13 cellular contexts compared by ENCODE assay signal in the genomic region with DNA sequence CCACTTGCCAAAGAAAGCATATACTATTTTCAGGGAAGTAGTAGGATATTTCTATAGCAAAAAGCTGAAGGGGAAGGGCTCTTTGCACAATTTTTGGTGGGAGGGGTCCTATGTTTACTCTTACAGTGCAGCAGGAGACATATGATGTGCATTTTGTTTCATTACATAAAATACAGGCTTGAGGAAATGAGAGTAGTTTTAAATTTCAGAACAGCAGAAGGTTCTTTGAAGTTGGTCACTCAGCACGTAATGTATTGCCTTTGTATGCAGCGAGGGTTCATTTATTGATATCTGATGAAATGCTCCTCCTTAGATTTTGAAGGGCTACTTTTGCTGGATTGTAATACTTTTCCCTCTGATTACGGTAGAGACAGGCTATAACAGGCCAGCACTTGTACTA. TPM values are rescaled to one million over a fixed set of nuclear protein-coding genes. Genes with fewer than 3 reads are reported as not detected.
DNase-seq lines count a peak whose midpoint lies in the region; ATAC-seq and TF ChIP-seq lines count a peak whose summit lies in the region.
"Had no signal": no experiment of that assay in that cellular context is flagged by ENCODE, and none has a peak within 500 bp of the region (broad histone marks: within the 10 kb centered on the region; RNA-seq: fewer than 3 reads in every experiment).

No MANE protein-coding gene starts in this region.

- no peak overlapping the region for H2BK5ac ChIP-seq in trophoblast cell (ENCODE audit: low read depth, low read length, poor library complexity)

- no peak overlapping the region for H2AK5ac ChIP-seq in trophoblast cell (ENCODE audit: low read length)

- peak overlapping the region; percentile 86 for H3K4me3 ChIP-seq in CD4-positive, CD25-positive, alpha-beta regulatory T cell (ENCODE audit: low read depth, low read length)
- no peak overlapping the region for H3K4me3 ChIP-seq in HCT116 (replicated peaks in 1 of 2; ENCODE audit: low read depth in 1 of 2, low read length in 2 of 2)
- no peak overlapping the region for H3K4me3 ChIP-seq in prostate gland
- H3K4me3 ChIP-seq in trophoblast cell (ENCODE audit: low read depth, low read length): no peak overlapping the region
- H3K4me3 ChIP-seq: SK-N-MC had no signal

- H3K9me3 Mint-ChIP-seq in CD4-positive, CD25-positive, alpha-beta regulatory T cell: peaks cover 0 to 5% (median 0%) of the 10 kb centered on the region in 7 donors
- H3K9me3 Mint-ChIP-seq in central memory CD8-positive, alpha-beta T cell: no peaks in the 10 kb centered on the region
- peaks cover 4% of the 10 kb centered on the region for H3K9me3 Mint-ChIP-seq in nephron progenitor cell

- H3K27ac ChIP-seq in CD4-positive, CD25-positive, alpha-beta regulatory T cell (ENCODE audit: insufficient read depth, low read length, poor library complexity, severe bottlenecking): peak overlapping the region; percentile 99
- H3K27ac ChIP-seq in HCT116 (ENCODE audit: low read depth, low read length) (no peak overlapping the region), prostate gland (peak overlapping the region; percentile 16 to 52), trophoblast cell (ENCODE audit: low read depth, low read length) (no peak overlapping the region)
- H3K27ac ChIP-seq: HL-60, SK-N-MC had no signal

- peak in 1 of 3 donors; percentile 44 for DNase-seq in CD4-positive, CD25-positive, alpha-beta regulatory T cell
- no peak for DNase-seq in HCT116 (ENCODE audit: low read depth, low spot score)
- DNase-seq in central memory CD8-positive, alpha-beta T cell (ENCODE audit: low spot score in 2 of 2): no peak
- no peak for DNase-seq in prostate gland (ENCODE audit: low spot score)
- no peak for DNase-seq in left lobe of liver (ENCODE audit: low spot score)
- DNase-seq in nephron progenitor cell: no peak
- no peak for DNase-seq in trophoblast cell
- DNase-seq: aorta, NCI-H510A, occipital lobe had no signal

- H3K4me2 ChIP-seq in HCT116 (ENCODE audit: low read length) (peak overlapping the region; percentile 27), trophoblast cell (ENCODE audit: low read length) (no peak overlapping the region)

- H3K9ac ChIP-seq in HCT116 (ENCODE audit: low read length) (no peak overlapping the region), trophoblast cell (ENCODE audit: low read length) (no peak overlapping the region)

- H2AFZ ChIP-seq in HCT116 (ENCODE audit: low read depth, low read length, poor library complexity, severe bottlenecking): peak overlapping the region; percentile 1
- H2AFZ ChIP-seq in trophoblast cell (ENCODE audit: insufficient read depth, low read length, poor library complexity): no peak overlapping the region

- H3K27me3 Mint-ChIP-seq in CD4-positive, CD25-positive, alpha-beta regulatory T cell: peaks cover 14% of the 10 kb centered on the region
- H3K27me3 Mint-ChIP-seq in central memory CD8-positive, alpha-beta T cell: no peaks in the 10 kb centered on the region
- H3K27me3 Mint-ChIP-seq in nephron progenitor cell (ENCODE audit: low read depth, poor library complexity): peaks cover 17% of the 10 kb centered on the region

- H2BK120ac ChIP-seq in trophoblast cell (ENCODE audit: insufficient read depth, low read length, poor library complexity): no peak overlapping the region

- H3K14ac ChIP-seq in trophoblast cell (ENCODE audit: low read length): no peak overlapping the region

- no peaks in the 10 kb centered on the region for H3K79me2 ChIP-seq in HCT116 (ENCODE audit: insufficient read depth, low read length)
- no peaks in the 10 kb centered on the region for H3K79me2 ChIP-seq in trophoblast cell (ENCODE audit: control insufficient read depth, insufficient read depth, low read length, poor library complexity)

- H4K12ac ChIP-seq in trophoblast cell (ENCODE audit: low read depth, low read length): no peak overlapping the region

- no peak overlapping the region for H2BK12ac ChIP-seq in trophoblast cell (ENCODE audit: low read length)

- intact Hi-C loops in HCT116 (cut with micrococcal nuclease): no loop called here
- intact Hi-C loops in prostate gland (cut with DNase I): no loop called here

- H3K9me2 ChIP-seq in HCT116 (ENCODE audit: insufficient read depth): no peaks in the 10 kb centered on the region

- no peaks in the 10 kb centered on the region for H3K9me3 ChIP-seq in CD4-positive, CD25-positive, alpha-beta regulatory T cell (ENCODE audit: control insufficient read depth in 2 of 2, low read length in 2 of 2)
- H3K9me3 ChIP-seq in HCT116 (ENCODE audit: control insufficient read depth in 1 of 2, insufficient read depth in 1 of 2, low read depth in 1 of 2, low read length in 2 of 2): no peaks in the 10 kb centered on the region
- no peaks in the 10 kb centered on the region for H3K9me3 ChIP-seq in prostate gland
- no peaks in the 10 kb centered on the region for H3K9me3 ChIP-seq in trophoblast cell (ENCODE audit: insufficient read depth, low read depth, low read length)

- TF ChIP-seq CTCF in HCT116 (IDR thresholded peaks at IDR 0.05 in 2 of 3, conservative IDR thresholded peaks at IDR 0.05 in 1 of 3; ENCODE audit: borderline replicate concordance in 1 of 3, insufficient read depth in 1 of 3, low read depth in 2 of 3, low read length in 2 of 3): no peak
- no peak for TF ChIP-seq CTCF in prostate gland (IDR thresholded peaks at IDR 0.05)
- TF ChIP-seq CTCF in nephron progenitor cell (IDR thresholded peaks at IDR 0.05): no peak

- H3K27ac Mint-ChIP-seq in CD4-positive, CD25-positive, alpha-beta regulatory T cell: peak overlapping the region; percentile 79 to 98 (median 89)
- H3K27ac Mint-ChIP-seq in central memory CD8-positive, alpha-beta T cell (ENCODE audit: low read depth): no peak overlapping the region
- H3K27ac Mint-ChIP-seq in nephron progenitor cell: no peak overlapping the region

- H3K23ac ChIP-seq in trophoblast cell (ENCODE audit: low read length): no peak overlapping the region

- no peak overlapping the region for H3K18ac ChIP-seq in trophoblast cell (ENCODE audit: low read length)

- 36% methylated on average over 3 of the region's 3 CpGs for WGBS in prostate gland
- WGBS in trophoblast cell (ENCODE audit: extremely low coverage, insufficient coverage, insufficient read length): no CpG with 5 or more reads among the region's 3 CpGs

- BruUV-seq in HCT116 (replicated peaks; lab: Mats Ljungman, UMichigan): no TSS peak

- no peak overlapping the region for H4K8ac ChIP-seq in trophoblast cell (ENCODE audit: low read depth, low read length)

- H3K4ac ChIP-seq in trophoblast cell (ENCODE audit: low read depth, low read length): no peak overlapping the region

- H3K27me3 ChIP-seq in CD4-positive, CD25-positive, alpha-beta regulatory T cell (ENCODE audit: control insufficient read depth, insufficient read depth, low read length): no peaks in the 10 kb centered on the region
- H3K27me3 ChIP-seq in HCT116 (ENCODE audit: insufficient read depth, low read length): 0 out of 2 replicates have a peak, but pooled peaks cover under 1% of the 10 kb centered on the region
- H3K27me3 ChIP-seq in prostate gland (replicated peaks; ENCODE audit: insufficient read depth): no peaks in the 10 kb centered on the region
- no peaks in the 10 kb centered on the region for H3K27me3 ChIP-seq in trophoblast cell (ENCODE audit: insufficient read depth, low read length)

- no peaks in the 10 kb centered on the region for H4K20me1 ChIP-seq in HCT116 (ENCODE audit: insufficient read depth)

- POLR2A ChIA-PET in HCT116 (lab: Charles Lee): no interaction called here

- no peak for TF ChIP-seq POLR2A in HCT116 (IDR thresholded peaks at IDR 0.05; ENCODE audit: borderline replicate concordance, extremely low read depth, insufficient read depth, insufficient read length)
- no peak for TF ChIP-seq POLR2A in prostate gland (IDR thresholded peaks at IDR 0.05)

- H3K79me1 ChIP-seq in trophoblast cell (ENCODE audit: low read length): peaks cover 13% of the 10 kb centered on the region

- H3K4me1 ChIP-seq in CD4-positive, CD25-positive, alpha-beta regulatory T cell (ENCODE audit: control insufficient read depth, insufficient read depth, low read length, poor library complexity, severe bottlenecking): peaks cover 45% of the 10 kb centered on the region
- H3K4me1 ChIP-seq in HCT116 (ENCODE audit: control insufficient read depth in 1 of 2, insufficient read depth in 2 of 2, low read length in 2 of 2): peaks cover 23 to 41% of the 10 kb centered on the region in 2 experiments
- H3K4me1 ChIP-seq in prostate gland (replicated peaks): no peaks in the 10 kb centered on the region
- H3K4me1 ChIP-seq in trophoblast cell (ENCODE audit: control insufficient read depth in 1 of 2, insufficient read depth in 2 of 2, low read length in 2 of 2): peaks cover 12 to 14% of the 10 kb centered on the region in 2 experiments

- CTCF ChIA-PET in HCT116 (lab: Charles Lee): no interaction called here

- peaks cover 33% of the 10 kb centered on the region for H3K36me3 Mint-ChIP-seq in CD4-positive, CD25-positive, alpha-beta regulatory T cell
- H3K36me3 Mint-ChIP-seq in central memory CD8-positive, alpha-beta T cell (ENCODE audit: insufficient read depth): peaks cover 25% of the 10 kb centered on the region
- peaks cover 1% of the 10 kb centered on the region for H3K36me3 Mint-ChIP-seq in nephron progenitor cell (ENCODE audit: low read depth)

- RAD21 ChIA-PET in HCT116 (lab: Charles Lee; ENCODE audit: low non-redundant PET in 1 of 2, low total read pairs in 2 of 2, uncharacterized antibody in 2 of 2, unreplicated experiment in 2 of 2): no interaction called here

- peaks cover 32 to 68% (median 56%) of the 10 kb centered on the region in 4 donors for H3K4me1 Mint-ChIP-seq in CD4-positive, CD25-positive, alpha-beta regulatory T cell
- H3K4me1 Mint-ChIP-seq in central memory CD8-positive, alpha-beta T cell: peaks cover 41% of the 10 kb centered on the region
- H3K4me1 Mint-ChIP-seq in nephron progenitor cell: peaks cover 54% of the 10 kb centered on the region

- no peak for ATAC-seq in CD4-positive, CD25-positive, alpha-beta regulatory T cell (ENCODE audit: low read depth in 2 of 2)
- ATAC-seq in HCT116 (no peak), left lobe of liver (no peak), HG02759 (IDR thresholded peaks at IDR 0.05; ENCODE audit: unreplicated experiment) (no peak)
- no peak for ATAC-seq in central memory CD8-positive, alpha-beta T cell (replicated peaks; ENCODE audit: extremely low read depth, poor library complexity, severe bottlenecking)

- peaks cover 4% of the 10 kb centered on the region for H3K36me3 ChIP-seq in CD4-positive, CD25-positive, alpha-beta regulatory T cell (ENCODE audit: control insufficient read depth, insufficient read depth, low read length)
- H3K36me3 ChIP-seq in HCT116 (ENCODE audit: control insufficient read depth in 1 of 2, insufficient read depth in 2 of 2, low read length in 2 of 2): no peaks in the 10 kb centered on the region
- H3K36me3 ChIP-seq in prostate gland: no peaks in the 10 kb centered on the region
- H3K36me3 ChIP-seq in trophoblast cell (ENCODE audit: control insufficient read depth in 1 of 2, insufficient read depth in 2 of 2, low read length in 2 of 2): no peaks in the 10 kb centered on the region

- no peak for TF ChIP-seq RAD21 in HCT116 (IDR thresholded peaks at IDR 0.05; ENCODE audit: low read depth)

- no peak overlapping the region for H4K91ac ChIP-seq in trophoblast cell (ENCODE audit: low read depth, low read length)

- peak overlapping the region; percentile 75 to 88 (median 84) for H3K4me3 Mint-ChIP-seq in CD4-positive, CD25-positive, alpha-beta regulatory T cell
- peak overlapping the region; percentile 51 for H3K4me3 Mint-ChIP-seq in central memory CD8-positive, alpha-beta T cell
- H3K4me3 Mint-ChIP-seq in nephron progenitor cell: no peak overlapping the region

RNA-seq across cellular contexts. Expression of a gene that starts 3.1 kb away (rescaled TPM):
- total RNA-seq in CD4-positive, CD25-positive, alpha-beta regulatory T cell: 534 TPM
- 100 to 1,000 TPM; 425 to 700 (median 557) TPM for polyA plus RNA-seq in CD4-positive, CD25-positive, alpha-beta regulatory T cell
- 1.6 TPM for total RNA-seq in HCT116 (2021; ENCODE audit: unreplicated experiment)
- 1.2 and 1.5 TPM in 2 replicates for polyA plus RNA-seq in HCT116 (2012)
- total RNA-seq in prostate gland: 100 to 1,000 TPM in 1 of 2 donors, 10 to 100 TPM in 1; 25.6 to 124 TPM
- 3.2 TPM for total RNA-seq in left lobe of liver
- polyA plus RNA-seq in trophoblast cell (2013): 3.7 and 4.0 TPM in 2 replicates

RNA-seq across cellular contexts. Expression of a gene that starts 50.7 kb away (rescaled TPM):
- 38.9 TPM for total RNA-seq in CD4-positive, CD25-positive, alpha-beta regulatory T cell
- polyA plus RNA-seq in CD4-positive, CD25-positive, alpha-beta regulatory T cell: 10 to 100 TPM in 3 of 4 donors, 1 to 10 TPM in 1; 8.2 to 13.8 (median 11.8) TPM
- 30.6 TPM for total RNA-seq in HCT116 (2021; ENCODE audit: unreplicated experiment)
- 26.5 and 31.6 TPM in 2 replicates for polyA plus RNA-seq in HCT116 (2012)
- 10 to 100 TPM; 38.5 to 58.4 TPM for total RNA-seq in prostate gland
- 21.2 TPM for total RNA-seq in left lobe of liver
- polyA plus RNA-seq in trophoblast cell (2013): 19.9 and 20.7 TPM in 2 replicates

Comparison
In these comparisons a context has a peak if more than half of its experiments do, and no peak if none do; other contexts are left out.
1. H3K27ac ChIP-seq: peak in CD4-positive, CD25-positive, alpha-beta regulatory T cell (single experiment) and prostate gland (2 of 2); none in HCT116 (single experiment) and trophoblast cell (single experiment).
2. H3K27ac Mint-ChIP-seq: peak in CD4-positive, CD25-positive, alpha-beta regulatory T cell (3 of 3); none in central memory CD8-positive, alpha-beta T cell (single experiment) and nephron progenitor cell (single experiment).